In the genomic region with DNA sequence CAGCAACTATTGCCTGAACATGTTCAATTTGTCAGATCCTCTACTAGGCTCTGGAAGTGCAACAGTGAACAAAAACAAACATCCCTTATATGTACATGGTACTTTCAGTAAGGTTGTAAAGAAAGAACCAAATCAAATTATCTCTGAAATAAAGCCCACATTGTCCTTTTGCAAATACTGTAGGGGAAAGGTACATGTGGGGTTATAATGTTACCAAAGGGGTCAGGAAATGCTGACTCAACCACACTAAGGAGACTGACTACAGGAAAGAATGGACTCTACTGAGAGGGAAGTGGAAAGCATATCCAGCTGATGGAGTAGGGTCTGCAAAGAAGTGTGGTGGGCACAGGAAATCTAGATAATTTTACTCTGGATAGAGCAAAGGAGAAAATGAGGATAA, we compare ENCODE assay signal across 1 cellular context.
TF ChIP-seq lines count a peak whose summit lies in the region.

No MANE protein-coding gene starts in this region.

TF ChIP-seq in GM23338, 12 proteins besides CTCF, POLR2A, EP300 and RAD21 (continued from another document):
- no peak for TF ChIP-seq NANOG (IDR thresholded peaks at IDR 0.05; ENCODE audit: borderline replicate concordance)
- TF ChIP-seq, protein P1, sequence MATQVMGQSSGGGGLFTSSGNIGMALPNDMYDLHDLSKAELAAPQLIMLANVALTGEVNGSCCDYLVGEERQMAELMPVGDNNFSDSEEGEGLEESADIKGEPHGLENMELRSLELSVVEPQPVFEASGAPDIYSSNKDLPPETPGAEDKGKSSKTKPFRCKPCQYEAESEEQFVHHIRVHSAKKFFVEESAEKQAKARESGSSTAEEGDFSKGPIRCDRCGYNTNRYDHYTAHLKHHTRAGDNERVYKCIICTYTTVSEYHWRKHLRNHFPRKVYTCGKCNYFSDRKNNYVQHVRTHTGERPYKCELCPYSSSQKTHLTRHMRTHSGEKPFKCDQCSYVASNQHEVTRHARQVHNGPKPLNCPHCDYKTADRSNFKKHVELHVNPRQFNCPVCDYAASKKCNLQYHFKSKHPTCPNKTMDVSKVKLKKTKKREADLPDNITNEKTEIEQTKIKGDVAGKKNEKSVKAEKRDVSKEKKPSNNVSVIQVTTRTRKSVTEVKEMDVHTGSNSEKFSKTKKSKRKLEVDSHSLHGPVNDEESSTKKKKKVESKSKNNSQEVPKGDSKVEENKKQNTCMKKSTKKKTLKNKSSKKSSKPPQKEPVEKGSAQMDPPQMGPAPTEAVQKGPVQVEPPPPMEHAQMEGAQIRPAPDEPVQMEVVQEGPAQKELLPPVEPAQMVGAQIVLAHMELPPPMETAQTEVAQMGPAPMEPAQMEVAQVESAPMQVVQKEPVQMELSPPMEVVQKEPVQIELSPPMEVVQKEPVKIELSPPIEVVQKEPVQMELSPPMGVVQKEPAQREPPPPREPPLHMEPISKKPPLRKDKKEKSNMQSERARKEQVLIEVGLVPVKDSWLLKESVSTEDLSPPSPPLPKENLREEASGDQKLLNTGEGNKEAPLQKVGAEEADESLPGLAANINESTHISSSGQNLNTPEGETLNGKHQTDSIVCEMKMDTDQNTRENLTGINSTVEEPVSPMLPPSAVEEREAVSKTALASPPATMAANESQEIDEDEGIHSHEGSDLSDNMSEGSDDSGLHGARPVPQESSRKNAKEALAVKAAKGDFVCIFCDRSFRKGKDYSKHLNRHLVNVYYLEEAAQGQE (IDR thresholded peaks at IDR 0.05; ENCODE audit: unreplicated experiment) = no peak
- TF ChIP-seq, protein P2, sequence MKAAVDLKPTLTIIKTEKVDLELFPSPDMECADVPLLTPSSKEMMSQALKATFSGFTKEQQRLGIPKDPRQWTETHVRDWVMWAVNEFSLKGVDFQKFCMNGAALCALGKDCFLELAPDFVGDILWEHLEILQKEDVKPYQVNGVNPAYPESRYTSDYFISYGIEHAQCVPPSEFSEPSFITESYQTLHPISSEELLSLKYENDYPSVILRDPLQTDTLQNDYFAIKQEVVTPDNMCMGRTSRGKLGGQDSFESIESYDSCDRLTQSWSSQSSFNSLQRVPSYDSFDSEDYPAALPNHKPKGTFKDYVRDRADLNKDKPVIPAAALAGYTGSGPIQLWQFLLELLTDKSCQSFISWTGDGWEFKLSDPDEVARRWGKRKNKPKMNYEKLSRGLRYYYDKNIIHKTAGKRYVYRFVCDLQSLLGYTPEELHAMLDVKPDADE (IDR thresholded peaks at IDR 0.05) = no peak
- TF ChIP-seq STAT1 (IDR thresholded peaks at IDR 0.05; ENCODE audit: unreplicated experiment) = no peak
- no peak for TF ChIP-seq EZH2phosphoT487 (IDR thresholded peaks at IDR 0.05; ENCODE audit: unreplicated experiment)
- TF ChIP-seq ZNF114 (CRISPR knock-in tag; IDR thresholded peaks at IDR 0.05) = no peak
- TF ChIP-seq POLR2AphosphoS5 (IDR thresholded peaks at IDR 0.05; ENCODE audit: low read depth) = no peak
- TF ChIP-seq JUNB (IDR thresholded peaks at IDR 0.05; ENCODE audit: unreplicated experiment) = no peak
- TF ChIP-seq ZNF331 (CRISPR knock-in tag; IDR thresholded peaks at IDR 0.05; ENCODE audit: low read depth) = no peak
